ENCODE assay signal across 20 cellular contexts in the genomic region with DNA sequence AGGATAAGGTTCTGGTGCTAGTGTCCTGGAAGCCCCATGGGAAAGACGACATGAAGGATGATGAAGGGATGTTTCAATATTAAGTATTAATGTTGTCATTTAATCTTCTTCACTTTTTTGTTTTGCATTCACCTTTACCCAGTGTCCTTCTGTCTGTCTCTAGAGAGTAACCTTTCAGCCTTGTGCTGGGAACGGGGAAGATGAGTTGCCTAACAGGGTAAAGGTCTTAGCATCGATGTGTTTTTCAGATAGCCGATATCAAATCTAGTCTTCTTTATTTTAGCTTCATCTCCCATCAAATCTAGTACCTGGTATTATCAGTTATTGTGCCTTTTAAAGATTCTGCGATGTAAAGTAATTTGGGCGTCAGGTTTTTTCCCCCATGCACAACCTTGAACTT.
DNase-seq lines count a peak whose midpoint lies in the region; ATAC-seq, FAIRE-seq and TF ChIP-seq lines count a peak whose summit lies in the region.
"Had no signal": no experiment of that assay in that cellular context is flagged by ENCODE, and none has a peak within 500 bp of the region (broad histone marks: within the 10 kb centered on the region; RNA-seq: fewer than 3 reads in every experiment).

No MANE protein-coding gene starts in this region.

- no peak for TF ChIP-seq EP300 in A549 (IDR thresholded peaks at IDR 0.05)

- FAIRE-seq in A549 (lab: Jason Lieb, UNC) (peak; percentile 39), H54 (lab: Jason Lieb, UNC) (peak; percentile 41)
- FAIRE-seq: D721Med, G401.6, GM12891, GM19239 had no signal

- no peaks in the 10 kb centered on the region for H3K9me3 ChIP-seq in A549
- H3K9me3 ChIP-seq: BLaER1 treated with 17β-estradiol and CSF1 and Interleukin-3, amounts not matched to agents 10 nM and 100 nM; Caco-2 had no signal

- POLR2A ChIA-PET in A549 (lab: Yijun Ruan, JAX), result no interaction called here

- TF ChIP-seq POLR2A in A549 (IDR thresholded peaks at IDR 0.05; ENCODE audit: low read length) (no peak), H54 (IDR thresholded peaks at IDR 0.05; ENCODE audit: low read depth, low read length) (no peak)

- no peaks in the 10 kb centered on the region for H3K4me1 ChIP-seq in A549
- H3K4me1 ChIP-seq: BLaER1 treated with 17β-estradiol and CSF1 and Interleukin-3, amounts not matched to agents 10 nM and 100 nM had no signal

- no peak overlapping the region for H3K4me3 ChIP-seq in A549
- H3K4me3 ChIP-seq: BLaER1 treated with 17β-estradiol and CSF1 and Interleukin-3, amounts not matched to agents 10 nM and 100 nM had no signal

- no peak for TF ChIP-seq RAD21 in A549 (conservative IDR thresholded peaks at IDR 0.05 in 1 of 2, IDR thresholded peaks at IDR 0.05 in 1 of 2)

- DNase-seq in A549 (ENCODE audit: low read depth in 1 of 2, low spot score in 1 of 2) (no peak), H54 (ENCODE audit: insufficient read length, low spot score) (no peak), left lobe of liver (ENCODE audit: low spot score) (no peak)
- DNase-seq in stimulated activated CD4-positive, alpha-beta T cell treated with anti-CD3 and anti-CD28 coated beads, Interleukin-4, amount 100 ng/mL, for 4 hours, result no peak
- DNase-seq: 8988T; AML-193; Caco-2; Calu3; CD4-positive, alpha-beta T cell; CD8-positive, alpha-beta T cell; DMS79 treated with DMSO at 0.1 percent for 48 hours; GF-D8 had no signal

- CTCF ChIA-PET in A549 (lab: Yijun Ruan, JAX), result interaction anchor here (0.5 kb wide), 1 partner anchor 162 kb away, joined by 3 read pairs; no protein-coding TSS in a partner anchor

- no peak overlapping the region for H3K4me2 ChIP-seq in A549
- H3K4me2 ChIP-seq: BLaER1 treated with 17β-estradiol and CSF1 and Interleukin-3, amounts not matched to agents 10 nM and 100 nM had no signal

- WGBS in A549 (ENCODE audit: missing lambda C conversion rate), result 90% methylated on average over 6 of the region's 6 CpGs

- no peak overlapping the region for H3K27ac ChIP-seq in A549
- H3K27ac ChIP-seq: BLaER1 treated with 17β-estradiol and CSF1 and Interleukin-3, amounts not matched to agents 10 nM and 100 nM; C4-2B had no signal

- ATAC-seq in A549, result no peak
- ATAC-seq in left lobe of liver, result peak; percentile 89
- no peak for ATAC-seq in GM19328 (IDR thresholded peaks at IDR 0.05; ENCODE audit: unreplicated experiment)
- ATAC-seq in activated CD4-positive, CD25-positive, alpha-beta regulatory T cell treated with anti-CD3 and anti-CD28 coated beads, Interleukin-2, amount 50 U/mL, for 24 hours, result no peak
- ATAC-seq: CD8-positive, alpha-beta T cell had no signal

- TF ChIP-seq CTCF in A549 (IDR thresholded peaks at IDR 0.05), result no peak

TF ChIP-seq in A549, 52 proteins besides CTCF, POLR2A, EP300 and RAD21:
- no peak for TF ChIP-seq CHD4 (IDR thresholded peaks at IDR 0.05; ENCODE audit: borderline replicate concordance)
- no peak for TF ChIP-seq MAZ (IDR thresholded peaks at IDR 0.05; ENCODE audit: borderline replicate concordance, low read depth, low read length)
